16 cellular contexts compared by ENCODE assay signal in the genomic region with DNA sequence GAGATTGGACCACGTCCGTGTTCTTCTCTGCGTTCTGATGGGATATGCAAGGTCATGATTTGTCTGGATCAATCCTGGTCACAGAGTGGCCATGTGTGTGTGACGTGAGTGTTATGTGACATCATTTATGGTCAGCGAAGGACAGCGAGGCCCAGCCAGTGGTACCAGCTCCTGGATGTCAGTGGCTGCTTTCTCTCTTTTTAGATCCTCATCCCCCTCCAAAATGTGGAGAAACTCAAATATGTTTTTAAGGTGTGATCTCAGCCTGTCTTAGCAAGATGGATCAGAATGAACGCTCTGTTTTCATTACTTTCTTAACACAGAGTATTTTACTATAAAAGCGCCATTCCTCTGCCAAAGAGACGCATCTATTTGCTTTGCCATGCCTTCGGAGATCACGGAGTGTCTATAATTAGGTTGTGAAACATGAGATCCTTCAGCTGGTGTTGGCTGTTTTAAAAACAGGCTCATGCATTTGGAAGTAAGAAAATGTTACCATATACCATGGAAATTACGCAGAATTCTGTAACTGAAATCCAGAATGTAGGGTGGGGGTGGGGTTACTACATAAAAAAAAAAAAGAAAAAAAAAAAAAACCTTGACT.
DNase-seq lines count a peak whose midpoint lies in the region; ATAC-seq and TF ChIP-seq lines count a peak whose summit lies in the region.
"Had no signal": no experiment of that assay in that cellular context is flagged by ENCODE, and none has a peak within 500 bp of the region (broad histone marks: within the 10 kb centered on the region; RNA-seq: fewer than 3 reads in every experiment).

No MANE protein-coding gene starts in this region.

- peaks cover 0 to 47% (median 0%) of the 10 kb centered on the region in 7 donors for H3K27me3 ChIP-seq in spleen (replicated peaks in 1 of 7)
- H3K27me3 ChIP-seq: BLaER1 had no signal

- no peak for TF ChIP-seq CTCF in spleen (IDR thresholded peaks at IDR 0.05 in 8 of 11, conservative IDR thresholded peaks at IDR 0.05 in 3 of 11)
- no peak for TF ChIP-seq CTCF in omental fat pad (IDR thresholded peaks at IDR 0.05)

- peaks cover 6 to 16% of the 10 kb centered on the region in 2 donors for H3K27me3 Mint-ChIP-seq in stimulated activated naive B cell treated with anti-CD40 and anti-IgM and Interleukin-4, amounts not matched to agents 10 μg/mL and 1 μg/mL and 100 μg/mL, for 72 hours
- H3K27me3 Mint-ChIP-seq: CD8-positive, alpha-beta memory T cell had no signal

- H3K36me3 ChIP-seq in spleen = no peaks in the 10 kb centered on the region
- H3K36me3 ChIP-seq: BLaER1, HAP-1 had no signal

- no peak overlapping the region for H3K4me3 ChIP-seq in spleen
- H3K4me3 ChIP-seq: BLaER1, HAP-1 had no signal

- no peak overlapping the region for H3K27ac Mint-ChIP-seq in stimulated activated naive B cell treated with anti-CD40 and anti-IgM and Interleukin-4, amounts not matched to agents 10 μg/mL and 1 μg/mL and 100 μg/mL, for 72 hours
- H3K27ac Mint-ChIP-seq: CD8-positive, alpha-beta memory T cell had no signal

- DNase-seq in NCI-H345 (lab: John Stamatoyannopoulos, UW) (peak; percentile 55), NCI-H345 treated with DMSO at 0.1 percent for 48 hours (lab: John Stamatoyannopoulos, UW; ENCODE audit: unreplicated experiment) (no peak), NCI-H510A treated with DMSO at 0.1 percent for 48 hours (lab: John Stamatoyannopoulos, UW) (peak; percentile 52), inferior parietal cortex (ENCODE audit: extremely low spot score) (peak; percentile 46), spleen (peak; percentile 49), omental fat pad (ENCODE audit: low spot score) (no peak)
- DNase-seq in stimulated activated naive B cell treated with anti-CD40 and anti-IgM and Interleukin-4, amounts not matched to agents 10 μg/mL and 1 μg/mL and 100 μg/mL, for 72 hours = no peak
- no peak for DNase-seq in stimulated activated naive CD4-positive, alpha-beta T cell (lab: John Stamatoyannopoulos, UW)
- DNase-seq: AML-193; Caco-2; CD8-positive, alpha-beta memory T cell; DND-41; GDM1 had no signal

- ATAC-seq in omental fat pad (ENCODE audit: low FRiP score) = no peak
- no peak for ATAC-seq in stimulated activated naive B cell treated with anti-CD40 and anti-IgM and Interleukin-4, amounts not matched to agents 10 μg/mL and 1 μg/mL and 100 μg/mL, for 72 hours (replicated peaks)

- H3K4me3 Mint-ChIP-seq in stimulated activated naive B cell treated with anti-CD40 and anti-IgM and Interleukin-4, amounts not matched to agents 10 μg/mL and 1 μg/mL and 100 μg/mL, for 72 hours = no peak overlapping the region
- H3K4me3 Mint-ChIP-seq: CD8-positive, alpha-beta memory T cell had no signal

- no peaks in the 10 kb centered on the region for H3K36me3 Mint-ChIP-seq in stimulated activated naive B cell treated with anti-CD40 and anti-IgM and Interleukin-4, amounts not matched to agents 10 μg/mL and 1 μg/mL and 100 μg/mL, for 72 hours
- H3K36me3 Mint-ChIP-seq: CD8-positive, alpha-beta memory T cell had no signal

- TF ChIP-seq POLR2A in spleen (IDR thresholded peaks at IDR 0.05) = no peak

- peaks cover 0 to 1% of the 10 kb centered on the region in 2 donors for H3K9me3 Mint-ChIP-seq in stimulated activated naive B cell treated with anti-CD40 and anti-IgM and Interleukin-4, amounts not matched to agents 10 μg/mL and 1 μg/mL and 100 μg/mL, for 72 hours
- H3K9me3 Mint-ChIP-seq: CD8-positive, alpha-beta memory T cell had no signal

- no peaks in the 10 kb centered on the region for H3K9me3 ChIP-seq in spleen
- H3K9me3 ChIP-seq: BLaER1, Caco-2, HAP-1 had no signal

- WGBS in spleen, 5 donors = 80 to 91% (median 86%) methylated on average over 11 to 12 of the region's 12 CpGs

- H3K4me1 Mint-ChIP-seq in stimulated activated naive B cell treated with anti-CD40 and anti-IgM and Interleukin-4, amounts not matched to agents 10 μg/mL and 1 μg/mL and 100 μg/mL, for 72 hours = no peaks in the 10 kb centered on the region
- H3K4me1 Mint-ChIP-seq: CD8-positive, alpha-beta memory T cell had no signal

- H3K4me1 ChIP-seq in spleen = no peaks in the 10 kb centered on the region
- H3K4me1 ChIP-seq: Caco-2, HAP-1 had no signal

- no peak overlapping the region for H3K27ac ChIP-seq in spleen
- H3K27ac ChIP-seq: 22Rv1, BLaER1 had no signal

- intact Hi-C loops in spleen (cut with DNase I; ENCODE audit: low total_unique reads) = no loop called here

Comparison
In these comparisons a context has a peak if more than half of its experiments do, and no peak if none do; other contexts are left out.
1. DNase-seq: peak in NCI-H345 (single experiment), NCI-H510A treated with DMSO at 0.1 percent for 48 hours (single experiment), inferior parietal cortex (single experiment) and spleen (single experiment); none in NCI-H345 treated with DMSO at 0.1 percent for 48 hours (single experiment), omental fat pad (single experiment), stimulated activated naive B cell treated with anti-CD40 and anti-IgM and Interleukin-4, amounts not matched to agents 10 μg/mL and 1 μg/mL and 100 μg/mL, for 72 hours (single experiment) and stimulated activated naive CD4-positive, alpha-beta T cell (0 of 6).